In genomic region chr7:142321391-142321790, GRCh38 we compare ENCODE assay signal across 25 cellular contexts.
DNase-seq lines count a peak whose midpoint lies in the region; ATAC-seq and TF ChIP-seq lines count a peak whose summit lies in the region.
"Had no signal": no experiment of that assay in that cellular context is flagged by ENCODE, and none has a peak within 500 bp of the region (broad histone marks: within the 10 kb centered on the region; RNA-seq: fewer than 3 reads in every experiment).

No MANE protein-coding gene starts in this region.

- ATAC-seq in GM23338 (no peak), left lobe of liver (no peak), GM18505 (IDR thresholded peaks at IDR 0.05; ENCODE audit: unreplicated experiment) (no peak)
- ATAC-seq: gastrocnemius medialis, Right ventricle myocardium inferior, SK-N-SH treated with all-trans-retinoic acid at 6 μM for 48 hours had no signal

- intact Hi-C loops in activated naive CD4-positive, alpha-beta T cell treated with anti-CD3 and anti-CD28 coated beads for 36 hours (cut with micrococcal nuclease): loop anchor here (2.0 to 5.0 kb wide), 5 partner anchors 19 to 896 kb away; no protein-coding TSS in a partner anchor
- intact Hi-C loops in activated T-helper 1 cell treated with anti-CD3 and anti-CD28 coated beads, Interleukin-12 subunit alpha, Interleukin-12 subunit beta, Interleukin-2, Interleukin-4 antibody, amounts not matched to agents 30 ng/mL and 10 ng/mL and 1 ng/mL, durations not matched to agents 14 hours and 24 hours and 36 hours (cut with micrococcal nuclease): loop anchor here (2.0 to 10.0 kb wide), 3 partner anchors 536 to 893 kb away; partner anchors contain the start of gene EPHB6

- H3K9ac ChIP-seq in parathyroid adenoma: no peak overlapping the region

- H3K36me3 ChIP-seq in GM23338 (ENCODE audit: insufficient read depth): no peaks in the 10 kb centered on the region
- H3K36me3 ChIP-seq in parathyroid adenoma (ENCODE audit: control insufficient read depth, insufficient read depth, low read length): no peaks in the 10 kb centered on the region
- H3K36me3 ChIP-seq: BE2C, gastrocnemius medialis, prostate gland, sigmoid colon, tibial nerve had no signal

- H3K4me1 ChIP-seq in GM23338 (ENCODE audit: insufficient read depth) (no peaks in the 10 kb centered on the region; the same call in 1 of the 2 replicates), parathyroid adenoma (peaks cover 68% of the 10 kb centered on the region)
- H3K4me1 ChIP-seq: BE2C, prostate gland, sigmoid colon, tibial nerve had no signal

- H2AFZ ChIP-seq in GM23338: peak overlapping the region; percentile 52; the same call in 1 of the 2 replicates
- peak overlapping the region; percentile 50 for H2AFZ ChIP-seq in parathyroid adenoma

- H3K27ac ChIP-seq in GM23338 (ENCODE audit: low read depth) (no peak overlapping the region), parathyroid adenoma (peak overlapping the region; percentile 62)
- H3K27ac ChIP-seq: gastrocnemius medialis, prostate gland, sigmoid colon, tibial nerve had no signal

- TF ChIP-seq CTCF in GM23338 (conservative IDR thresholded peaks at IDR 0.05; ENCODE audit: low read depth in 2 of 2): no peak
- TF ChIP-seq CTCF in parathyroid adenoma (IDR thresholded peaks at IDR 0.05): no peak

- no peaks in the 10 kb centered on the region for H3K9me2 ChIP-seq in GM23338 (ENCODE audit: insufficient read depth)

- no peaks in the 10 kb centered on the region for H3K79me2 ChIP-seq in GM23338 (replicated peaks; ENCODE audit: insufficient read depth)
- no peaks in the 10 kb centered on the region for H3K79me2 ChIP-seq in parathyroid adenoma

- DNase-seq in activated naive CD4-positive, alpha-beta T cell treated with anti-CD3 and anti-CD28 coated beads for 36 hours: no peak
- DNase-seq in activated naive CD4-positive, alpha-beta T cell (lab: John Stamatoyannopoulos, UW): no peak
- DNase-seq in GM23338 (ENCODE audit: low spot score) (no peak), left lobe of liver (ENCODE audit: low spot score) (no peak)
- no peak for DNase-seq in activated T-helper 1 cell treated with anti-CD3 and anti-CD28 coated beads, Interleukin-12 subunit alpha, Interleukin-12 subunit beta, Interleukin-2, Interleukin-4 antibody, amounts not matched to agents 30 ng/mL and 10 ng/mL and 1 ng/mL, durations not matched to agents 14 hours and 24 hours and 36 hours (ENCODE audit: low spot score)
- DNase-seq: aorta; BE2C; COR-L47; gastrocnemius medialis; H9; IMR-90; NCI-H1048; NCI-H748 treated with DMSO at 0.1 percent for 48 hours; nucleus accumbens; sigmoid colon; stimulated activated CD4-positive, alpha-beta T cell treated with anti-CD3 and anti-CD28 coated beads, Interleukin-12 subunit alpha, Interleukin-12 subunit beta, amount 100 ng/mL, for 4 hours; stimulated activated CD4-positive, alpha-beta T cell treated with anti-CD3 and anti-CD28 coated beads, Interleukin-2, amount 100 ng/mL, for 48 hours; T-helper 9 cell had no signal

- no peaks in the 10 kb centered on the region for H3K27me3 Mint-ChIP-seq in activated naive CD4-positive, alpha-beta T cell treated with anti-CD3 and anti-CD28 coated beads for 36 hours (ENCODE audit: low read depth)
- H3K27me3 Mint-ChIP-seq in GM23338 (ENCODE audit: insufficient read depth, low read depth, poor library complexity): peaks cover 2% of the 10 kb centered on the region
- peaks cover 14% of the 10 kb centered on the region for H3K27me3 Mint-ChIP-seq in activated T-helper 1 cell treated with anti-CD3 and anti-CD28 coated beads, Interleukin-12 subunit alpha, Interleukin-12 subunit beta, Interleukin-2, Interleukin-4 antibody, amounts not matched to agents 30 ng/mL and 10 ng/mL and 1 ng/mL, durations not matched to agents 14 hours and 24 hours and 36 hours (ENCODE audit: insufficient read depth)

- no peaks in the 10 kb centered on the region for H3K9me3 Mint-ChIP-seq in activated naive CD4-positive, alpha-beta T cell treated with anti-CD3 and anti-CD28 coated beads for 36 hours
- H3K9me3 Mint-ChIP-seq in GM23338: no peaks in the 10 kb centered on the region
- no peaks in the 10 kb centered on the region for H3K9me3 Mint-ChIP-seq in activated T-helper 1 cell treated with anti-CD3 and anti-CD28 coated beads, Interleukin-12 subunit alpha, Interleukin-12 subunit beta, Interleukin-2, Interleukin-4 antibody, amounts not matched to agents 30 ng/mL and 10 ng/mL and 1 ng/mL, durations not matched to agents 14 hours and 24 hours and 36 hours
- H3K9me3 Mint-ChIP-seq: H9, mesothelial cell of epicardium had no signal

- no peak overlapping the region for H3K4me2 ChIP-seq in GM23338
- H3K4me2 ChIP-seq in parathyroid adenoma (ENCODE audit: low read length): no peak overlapping the region

- no peaks in the 10 kb centered on the region for H3K36me3 Mint-ChIP-seq in activated naive CD4-positive, alpha-beta T cell treated with anti-CD3 and anti-CD28 coated beads for 36 hours (ENCODE audit: low read depth)
- no peaks in the 10 kb centered on the region for H3K36me3 Mint-ChIP-seq in GM23338 (ENCODE audit: low read depth)
- no peaks in the 10 kb centered on the region for H3K36me3 Mint-ChIP-seq in activated T-helper 1 cell treated with anti-CD3 and anti-CD28 coated beads, Interleukin-12 subunit alpha, Interleukin-12 subunit beta, Interleukin-2, Interleukin-4 antibody, amounts not matched to agents 30 ng/mL and 10 ng/mL and 1 ng/mL, durations not matched to agents 14 hours and 24 hours and 36 hours (ENCODE audit: low read depth)
- H3K36me3 Mint-ChIP-seq: mesothelial cell of epicardium had no signal

- H3K4me3 ChIP-seq in GM23338 (no peak overlapping the region), parathyroid adenoma (ENCODE audit: low read depth, low read length) (no peak overlapping the region)
- H3K4me3 ChIP-seq: gastrocnemius medialis, prostate gland, sigmoid colon, tibial nerve had no signal

- no peaks in the 10 kb centered on the region for H4K20me1 ChIP-seq in GM23338 (replicated peaks; ENCODE audit: insufficient read depth)

- CTCF ChIA-PET in activated naive CD4-positive, alpha-beta T cell treated with anti-CD3 and anti-CD28 coated beads for 36 hours (lab: Charles Lee): interaction anchor here (1.3 to 11.4 kb wide), 6 partner anchors 18 to 681 kb away, joined by 3 to 113 read pairs (median 6); no protein-coding TSS in a partner anchor

- H3K9me3 ChIP-seq in parathyroid adenoma (ENCODE audit: control insufficient read depth, low read length): no peaks in the 10 kb centered on the region
- H3K9me3 ChIP-seq: BE2C, gastrocnemius medialis, prostate gland, sigmoid colon, tibial nerve had no signal

- H3F3A ChIP-seq in GM23338 (replicated peaks; ENCODE audit: low read depth): no peaks in the 10 kb centered on the region

- H3K4me3 Mint-ChIP-seq in activated naive CD4-positive, alpha-beta T cell treated with anti-CD3 and anti-CD28 coated beads for 36 hours: peak overlapping the region; percentile 41
- H3K4me3 Mint-ChIP-seq in GM23338: no peak overlapping the region
- H3K4me3 Mint-ChIP-seq in activated T-helper 1 cell treated with anti-CD3 and anti-CD28 coated beads, Interleukin-12 subunit alpha, Interleukin-12 subunit beta, Interleukin-2, Interleukin-4 antibody, amounts not matched to agents 30 ng/mL and 10 ng/mL and 1 ng/mL, durations not matched to agents 14 hours and 24 hours and 36 hours: peak overlapping the region; percentile 63
- H3K4me3 Mint-ChIP-seq: H9, mesothelial cell of epicardium had no signal

- H3K4me1 Mint-ChIP-seq in activated naive CD4-positive, alpha-beta T cell treated with anti-CD3 and anti-CD28 coated beads for 36 hours (ENCODE audit: low read depth): peaks cover 19% of the 10 kb centered on the region
- H3K4me1 Mint-ChIP-seq in GM23338: peaks cover 15% of the 10 kb centered on the region
- no peaks in the 10 kb centered on the region for H3K4me1 Mint-ChIP-seq in activated T-helper 1 cell treated with anti-CD3 and anti-CD28 coated beads, Interleukin-12 subunit alpha, Interleukin-12 subunit beta, Interleukin-2, Interleukin-4 antibody, amounts not matched to agents 30 ng/mL and 10 ng/mL and 1 ng/mL, durations not matched to agents 14 hours and 24 hours and 36 hours (ENCODE audit: low read depth)
- H3K4me1 Mint-ChIP-seq: mesothelial cell of epicardium had no signal

- H3K27me3 ChIP-seq in GM23338 (ENCODE audit: insufficient read depth) (no peaks in the 10 kb centered on the region), parathyroid adenoma (ENCODE audit: control insufficient read depth, insufficient read depth, low read length) (no peaks in the 10 kb centered on the region)
- H3K27me3 ChIP-seq: BE2C, gastrocnemius medialis, sigmoid colon, tibial nerve had no signal

- peak overlapping the region; percentile 39 for H3K27ac Mint-ChIP-seq in activated naive CD4-positive, alpha-beta T cell treated with anti-CD3 and anti-CD28 coated beads for 36 hours
- H3K27ac Mint-ChIP-seq in GM23338: no peak overlapping the region
- peak overlapping the region; percentile 21 for H3K27ac Mint-ChIP-seq in activated T-helper 1 cell treated with anti-CD3 and anti-CD28 coated beads, Interleukin-12 subunit alpha, Interleukin-12 subunit beta, Interleukin-2, Interleukin-4 antibody, amounts not matched to agents 30 ng/mL and 10 ng/mL and 1 ng/mL, durations not matched to agents 14 hours and 24 hours and 36 hours
- H3K27ac Mint-ChIP-seq: H9, mesothelial cell of epicardium had no signal

- no peak for TF ChIP-seq POLR2A in GM18505 (IDR thresholded peaks at IDR 0.05; ENCODE audit: borderline replicate concordance, extremely low read depth, insufficient read depth, insufficient read length)
